9 cellular contexts compared by ENCODE assay signal in genomic region chr3:155554777-155555445, GRCh38.
A peak's percentile ranks its signal among the peaks of the same experiment; 100 is the strongest.
DNase-seq lines count a peak whose midpoint lies in the region; ATAC-seq and TF ChIP-seq lines count a peak whose summit lies in the region.
"Had no signal": no experiment of that assay in that cellular context is flagged by ENCODE, and none has a peak within 500 bp of the region (broad histone marks: within the 10 kb centered on the region; RNA-seq: fewer than 3 reads in every experiment).

No MANE protein-coding gene starts in this region.

- H3K9me3 ChIP-seq in gastrocnemius medialis = no peaks in the 10 kb centered on the region

- H3K4me3 ChIP-seq in gastrocnemius medialis = no peak overlapping the region

- no peaks in the 10 kb centered on the region for H3K27me3 ChIP-seq in gastrocnemius medialis

- no peak overlapping the region for H3K27ac ChIP-seq in gastrocnemius medialis

- no peaks in the 10 kb centered on the region for H3K4me1 ChIP-seq in gastrocnemius medialis

- peak overlapping the region; percentile 2 for H3K4me3 Mint-ChIP-seq in activated CD8-positive, alpha-beta T cell treated with anti-CD3 and anti-CD28 coated beads for 36 hours
- H3K4me3 Mint-ChIP-seq: brain had no signal

- CTCF ChIA-PET in activated CD8-positive, alpha-beta T cell treated with anti-CD3 and anti-CD28 coated beads for 36 hours (lab: Charles Lee) = no interaction called here

- POLR2A ChIA-PET in activated CD8-positive, alpha-beta T cell treated with anti-CD3 and anti-CD28 coated beads for 36 hours (lab: Charles Lee) = no interaction called here

- TF ChIP-seq CTCF in activated CD8-positive, alpha-beta T cell treated with anti-CD3 and anti-CD28 coated beads for 36 hours (IDR thresholded peaks at IDR 0.05) = no peak
- no peak for TF ChIP-seq CTCF in gastrocnemius medialis (IDR thresholded peaks at IDR 0.05 in 4 of 5, conservative IDR thresholded peaks at IDR 0.05 in 1 of 5)

- H3K36me3 Mint-ChIP-seq in activated naive CD4-positive, alpha-beta T cell treated with anti-CD3 and anti-CD28 coated beads, Interleukin-2, amount 50 U/mL, for 72 hours = no peaks in the 10 kb centered on the region
- peaks cover 3% of the 10 kb centered on the region for H3K36me3 Mint-ChIP-seq in activated CD8-positive, alpha-beta T cell treated with anti-CD3 and anti-CD28 coated beads for 36 hours (ENCODE audit: low read depth)

- ATAC-seq in activated naive CD4-positive, alpha-beta T cell treated with anti-CD3 and anti-CD28 coated beads, Interleukin-2, amount 50 U/mL, for 72 hours = peak; percentile 18 to 69
- peak; percentile 91 for ATAC-seq in HG03097 (IDR thresholded peaks at IDR 0.05; ENCODE audit: low FRiP score, unreplicated experiment)
- peak; percentile 53 for ATAC-seq in activated CD8-positive, alpha-beta T cell treated with anti-CD3 and anti-CD28 coated beads for 36 hours
- no peak for ATAC-seq in gastrocnemius medialis

- peaks cover 0 to 4% of the 10 kb centered on the region in 2 donors for H3K9me3 Mint-ChIP-seq in activated naive CD4-positive, alpha-beta T cell treated with anti-CD3 and anti-CD28 coated beads, Interleukin-2, amount 50 U/mL, for 72 hours
- H3K9me3 Mint-ChIP-seq in activated CD8-positive, alpha-beta T cell treated with anti-CD3 and anti-CD28 coated beads for 36 hours = no peaks in the 10 kb centered on the region
- H3K9me3 Mint-ChIP-seq: brain had no signal

- H3K36me3 ChIP-seq in gastrocnemius medialis = no peaks in the 10 kb centered on the region

- intact Hi-C loops in activated CD8-positive, alpha-beta T cell treated with anti-CD3 and anti-CD28 coated beads for 36 hours (cut with micrococcal nuclease) = no loop called here
- intact Hi-C loops in gastrocnemius medialis (cut with DNase I; ENCODE audit: low total_unique reads) = no loop called here

- TF ChIP-seq POLR2A in gastrocnemius medialis (IDR thresholded peaks at IDR 0.05) = no peak

- H3K27ac Mint-ChIP-seq in activated naive CD4-positive, alpha-beta T cell treated with anti-CD3 and anti-CD28 coated beads, Interleukin-2, amount 50 U/mL, for 72 hours = no peak overlapping the region
- H3K27ac Mint-ChIP-seq in activated CD8-positive, alpha-beta T cell treated with anti-CD3 and anti-CD28 coated beads for 36 hours = peak overlapping the region; percentile 46

- in situ Hi-C loops in gastrocnemius medialis (cut with MboI; ENCODE audit: low sequenced_read_pairs in 4 of 4) = no loop called here

- no peak for DNase-seq in activated naive CD4-positive, alpha-beta T cell treated with anti-CD3 and anti-CD28 coated beads, Interleukin-2, amount 50 U/mL, for 72 hours (ENCODE audit: low spot score in 2 of 2)
- no peak for DNase-seq in activated naive CD4-positive, alpha-beta T cell (lab: John Stamatoyannopoulos, UW)
- DNase-seq in activated CD8-positive, alpha-beta T cell treated with anti-CD3 and anti-CD28 coated beads for 36 hours = peak; percentile 44
- DNase-seq in NCI-H2081 (lab: John Stamatoyannopoulos, UW) = no peak
- DNase-seq in 8988T = no peak
- DNase-seq in gastrocnemius medialis = no peak
- no peak for DNase-seq in T-helper 9 cell

- H3K4me1 Mint-ChIP-seq in activated CD8-positive, alpha-beta T cell treated with anti-CD3 and anti-CD28 coated beads for 36 hours (ENCODE audit: low read depth) = peaks cover 26% of the 10 kb centered on the region

- no peaks in the 10 kb centered on the region for H3K27me3 Mint-ChIP-seq in activated CD8-positive, alpha-beta T cell treated with anti-CD3 and anti-CD28 coated beads for 36 hours
- H3K27me3 Mint-ChIP-seq: brain had no signal

Comparison
In these comparisons a context has a peak if more than half of its experiments do, and no peak if none do; other contexts are left out.
1. ATAC-seq: peak in activated naive CD4-positive, alpha-beta T cell treated with anti-CD3 and anti-CD28 coated beads, Interleukin-2, amount 50 U/mL, for 72 hours (2 of 2), HG03097 (single experiment) and activated CD8-positive, alpha-beta T cell treated with anti-CD3 and anti-CD28 coated beads for 36 hours (single experiment); none in gastrocnemius medialis (0 of 2).